Comparison of ENCODE assay signal across 14 cellular contexts in genomic region chr9:7976856-7977255, GRCh38.
DNase-seq lines count a peak whose midpoint lies in the region; ATAC-seq and TF ChIP-seq lines count a peak whose summit lies in the region.
"Had no signal": no experiment of that assay in that cellular context is flagged by ENCODE, and none has a peak within 500 bp of the region (broad histone marks: within the 10 kb centered on the region; RNA-seq: fewer than 3 reads in every experiment).

No MANE protein-coding gene starts in this region.

- no peaks in the 10 kb centered on the region for H3K9me3 ChIP-seq in neutrophil
- H3K9me3 ChIP-seq: SJCRH30, upper lobe of right lung had no signal

- ATAC-seq in HG03280 (IDR thresholded peaks at IDR 0.05; ENCODE audit: unreplicated experiment) (peak; percentile 1), GM18502 (IDR thresholded peaks at IDR 0.05; ENCODE audit: poor library complexity, unreplicated experiment) (no peak)
- ATAC-seq: HCT116 had no signal

- peak overlapping the region; percentile 44 for H3K4me3 Mint-ChIP-seq in activated T-cell treated with anti-CD3 and anti-CD28 coated beads, Interleukin-2, amount 50 U/mL, for 24 hours
- H3K4me3 Mint-ChIP-seq in T-helper 2 cell treated with Interferon-gamma antibody and Interleukin-4, amounts not matched to agents 5 μg/mL and 100 μg/mL, for 36 hours = peak overlapping the region; percentile 58
- H3K4me3 Mint-ChIP-seq: nephron had no signal

- no peaks in the 10 kb centered on the region for H3K36me3 Mint-ChIP-seq in activated T-cell treated with anti-CD3 and anti-CD28 coated beads, Interleukin-2, amount 50 U/mL, for 24 hours (ENCODE audit: low read depth)
- peaks cover 17% of the 10 kb centered on the region for H3K36me3 Mint-ChIP-seq in T-helper 2 cell treated with Interferon-gamma antibody and Interleukin-4, amounts not matched to agents 5 μg/mL and 100 μg/mL, for 36 hours (ENCODE audit: low read depth)

- no peaks in the 10 kb centered on the region for H3K9me3 Mint-ChIP-seq in activated T-cell treated with anti-CD3 and anti-CD28 coated beads, Interleukin-2, amount 50 U/mL, for 24 hours
- H3K9me3 Mint-ChIP-seq in T-helper 2 cell treated with Interferon-gamma antibody and Interleukin-4, amounts not matched to agents 5 μg/mL and 100 μg/mL, for 36 hours = no peaks in the 10 kb centered on the region
- H3K9me3 Mint-ChIP-seq: nephron had no signal

- H3K4me1 Mint-ChIP-seq in activated T-cell treated with anti-CD3 and anti-CD28 coated beads, Interleukin-2, amount 50 U/mL, for 24 hours (ENCODE audit: low read depth) = peaks cover 88% of the 10 kb centered on the region
- H3K4me1 Mint-ChIP-seq in T-helper 2 cell treated with Interferon-gamma antibody and Interleukin-4, amounts not matched to agents 5 μg/mL and 100 μg/mL, for 36 hours (ENCODE audit: low read depth) = peaks cover 73% of the 10 kb centered on the region
- H3K4me1 Mint-ChIP-seq: nephron had no signal

- peak overlapping the region in 1 of 2 experiments; percentile 1 for H3K4me3 ChIP-seq in neutrophil (ENCODE audit: low read depth in 1 of 2, low read length in 1 of 2)
- H3K4me3 ChIP-seq: SJCRH30, upper lobe of right lung had no signal

- H3K27me3 ChIP-seq in neutrophil = no peaks in the 10 kb centered on the region
- H3K27me3 ChIP-seq: SJCRH30, upper lobe of right lung had no signal

- DNase-seq in activated T-cell treated with anti-CD3 and anti-CD28 coated beads, Interleukin-2, amount 50 U/mL, for 24 hours = no peak
- no peak for DNase-seq in activated T-cell treated with anti-CD3 and anti-CD28 coated beads, Interleukin-2, amount 50 U/mL, for 1 hour
- DNase-seq in T-helper 2 cell treated with Interferon-gamma antibody and Interleukin-4, amounts not matched to agents 5 μg/mL and 100 μg/mL, for 36 hours (ENCODE audit: low spot score) = no peak
- no peak for DNase-seq in middle frontal gyrus (ENCODE audit: extremely low spot score, low spot score)
- no peak for DNase-seq in iPS-NIHi11 (ENCODE audit: low spot score)
- DNase-seq: amygdala, foreskin melanocyte, upper lobe of right lung had no signal

- TF ChIP-seq CTCF in neutrophil (IDR thresholded peaks at IDR 0.05) = no peak

- H3K4me1 ChIP-seq in neutrophil (ENCODE audit: control insufficient read depth in 1 of 2, insufficient read depth in 1 of 2, low read depth in 1 of 2, low read length in 1 of 2) = peaks cover 51 to 55% of the 10 kb centered on the region in 2 experiments

- peak overlapping the region; percentile 93 for H3K27ac Mint-ChIP-seq in activated T-cell treated with anti-CD3 and anti-CD28 coated beads, Interleukin-2, amount 50 U/mL, for 24 hours
- peak overlapping the region; percentile 96 for H3K27ac Mint-ChIP-seq in T-helper 2 cell treated with Interferon-gamma antibody and Interleukin-4, amounts not matched to agents 5 μg/mL and 100 μg/mL, for 36 hours
- H3K27ac Mint-ChIP-seq: nephron had no signal

- peak overlapping the region; percentile 81 for H3K27ac ChIP-seq in neutrophil
- H3K27ac ChIP-seq: SJCRH30, upper lobe of right lung had no signal

- H3K27me3 Mint-ChIP-seq in activated T-cell treated with anti-CD3 and anti-CD28 coated beads, Interleukin-2, amount 50 U/mL, for 24 hours = no peaks in the 10 kb centered on the region
- peaks cover 2% of the 10 kb centered on the region for H3K27me3 Mint-ChIP-seq in T-helper 2 cell treated with Interferon-gamma antibody and Interleukin-4, amounts not matched to agents 5 μg/mL and 100 μg/mL, for 36 hours (ENCODE audit: low read depth)

- H3K36me3 ChIP-seq in neutrophil = no peaks in the 10 kb centered on the region
- H3K36me3 ChIP-seq: SJCRH30, upper lobe of right lung had no signal
